Comparison of ENCODE assay signal across 7 cellular contexts in the genomic region with DNA sequence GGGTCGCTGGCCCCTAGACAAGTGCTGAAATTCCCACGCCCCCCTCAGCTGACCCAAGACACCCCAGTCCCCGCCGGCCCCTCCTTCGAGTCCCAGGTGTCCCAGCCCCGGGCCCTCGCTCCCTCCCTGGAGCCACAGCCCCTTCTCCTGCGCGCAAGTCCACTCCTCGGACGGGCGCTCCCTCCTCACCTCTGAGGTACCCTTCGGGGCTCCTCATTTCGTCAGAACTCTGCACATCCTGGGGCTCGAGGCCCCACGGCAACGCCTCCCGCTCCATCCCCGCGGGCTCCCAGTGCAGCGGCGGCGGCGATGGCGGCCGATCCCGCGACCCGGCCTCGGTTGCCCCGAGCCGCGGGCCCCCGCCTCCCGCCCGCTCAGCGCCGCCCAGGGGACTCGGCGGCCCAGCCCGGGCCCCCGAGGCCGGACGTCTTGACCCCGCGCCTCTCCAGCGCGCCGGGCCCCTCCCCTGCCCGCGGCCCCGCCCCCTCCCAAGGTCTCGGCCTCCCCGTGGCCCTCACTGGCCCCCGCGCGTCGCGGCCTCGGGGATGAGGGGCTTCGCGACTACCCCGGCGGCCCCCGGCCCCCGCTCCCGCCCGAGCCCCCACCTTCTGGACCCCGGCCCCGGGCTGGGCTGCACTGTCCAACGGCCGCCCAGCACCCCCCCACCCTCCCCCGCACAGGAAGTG. TPM values are rescaled to one million over a fixed set of nuclear protein-coding genes. Genes with fewer than 3 reads are reported as not detected.
DNase-seq lines count a peak whose midpoint lies in the region; ATAC-seq and TF ChIP-seq lines count a peak whose summit lies in the region.

ZNF768 (minus strand) TSS at position 430 of the 686 bp plus-strand sequence; CDS start at position 277, 153 bp downstream.

- H3K14ac ChIP-seq in neuronal stem cell (ENCODE audit: low read length), result peak within 1 kb of the TSS; percentile 86

- H3K9me2 ChIP-seq in GM23338 (ENCODE audit: insufficient read depth), result no peaks in the 10 kb centered on the region

- intact Hi-C loops in activated naive CD4-positive, alpha-beta T cell treated with anti-CD3 and anti-CD28 coated beads for 36 hours (cut with micrococcal nuclease), result loop anchor here (2.0 kb wide), 2 partner anchors 33 to 95 kb away; partner anchors contain the start of gene DCTPP1

- peak within 1 kb of the TSS; percentile 79 for H3K4me3 Mint-ChIP-seq in GM23338
- H3K4me3 Mint-ChIP-seq in activated naive CD4-positive, alpha-beta T cell treated with anti-CD3 and anti-CD28 coated beads for 36 hours, result peak within 1 kb of the TSS; percentile 80

- H3K4ac ChIP-seq in neuronal stem cell (ENCODE audit: low read length), result no peak within 1 kb of the TSS

- TF ChIP-seq CTCF in GM10248 (IDR thresholded peaks at IDR 0.05; ENCODE audit: control extremely low read depth, extremely low read depth, low read depth, missing control alignments) (no peak), GM23338 (conservative IDR thresholded peaks at IDR 0.05; ENCODE audit: low read depth in 2 of 2) (no peak)

- H3K4me2 ChIP-seq in GM23338 (peak within 1 kb of the TSS; percentile 91), neuronal stem cell (ENCODE audit: insufficient read depth, low read length, poor library complexity, severe bottlenecking) (peak within 1 kb of the TSS; percentile 59)

- POLR2A ChIA-PET in GM10248 (lab: Yijun Ruan, JAX), result interaction anchor here (1.0 kb wide), 1 partner anchor 68 kb away, joined by 7 read pairs; no protein-coding TSS in a partner anchor

- H3K9me3 Mint-ChIP-seq in GM23338, result no peaks in the 10 kb centered on the region
- H3K9me3 Mint-ChIP-seq in activated naive CD4-positive, alpha-beta T cell treated with anti-CD3 and anti-CD28 coated beads for 36 hours, result no peaks in the 10 kb centered on the region

- no peaks in the 10 kb centered on the region for H3K27me3 ChIP-seq in GM23338 (ENCODE audit: insufficient read depth)
- H3K27me3 ChIP-seq in neuronal stem cell (ENCODE audit: control insufficient read depth in 3 of 3, insufficient read depth in 3 of 3, low read depth in 1 of 3, low read length in 3 of 3), result no peaks in the 10 kb centered on the region

- H2AFZ ChIP-seq in GM23338 (peak within 1 kb of the TSS; percentile 84), neuronal stem cell (ENCODE audit: low read length) (peak within 1 kb of the TSS; percentile 99)

- peaks cover 18% of the 10 kb centered on the region for H3K27me3 Mint-ChIP-seq in GM23338 (ENCODE audit: insufficient read depth, low read depth, poor library complexity)
- no peaks in the 10 kb centered on the region for H3K27me3 Mint-ChIP-seq in activated naive CD4-positive, alpha-beta T cell treated with anti-CD3 and anti-CD28 coated beads for 36 hours (ENCODE audit: low read depth)

- WGBS in neuronal stem cell (ENCODE audit: extremely low coverage in 2 of 2, insufficient read length in 2 of 2, insufficient replicate concordance in 1 of 2), 2 donors, result no CpG with 5 or more reads among the region's 73 CpGs

- H3K27ac ChIP-seq in GM23338 (ENCODE audit: low read depth), result peak within 1 kb of the TSS; percentile 83
- peak within 1 kb of the TSS; percentile 97 for H3K27ac ChIP-seq in neuronal stem cell (replicated peaks; ENCODE audit: low read length)

- H2BK5ac ChIP-seq in neuronal stem cell (ENCODE audit: low read length), result peak within 1 kb of the TSS; percentile 89

- peak within 1 kb of the TSS; percentile 90 for H2AK5ac ChIP-seq in neuronal stem cell (ENCODE audit: low read depth, low read length)

- H2BK15ac ChIP-seq in neuronal stem cell (ENCODE audit: low read length), result peak within 1 kb of the TSS; percentile 97

- H2BK12ac ChIP-seq in neuronal stem cell (ENCODE audit: low read length), result no peak within 1 kb of the TSS

- peaks cover 7% of the 10 kb centered on the region; the same call in 1 of the 2 replicates for H3K79me2 ChIP-seq in GM23338 (replicated peaks; ENCODE audit: insufficient read depth)

- H4K20me1 ChIP-seq in GM23338 (replicated peaks; ENCODE audit: insufficient read depth), result no peaks in the 10 kb centered on the region

- H3K9ac ChIP-seq in neuronal stem cell (ENCODE audit: low read depth, low read length, poor library complexity), result peak within 1 kb of the TSS; percentile 99

- peaks cover 11% of the 10 kb centered on the region for H3K79me1 ChIP-seq in neuronal stem cell (ENCODE audit: low read depth, low read length)

- peak within 1 kb of the TSS; percentile 93 for H3K27ac Mint-ChIP-seq in GM23338
- H3K27ac Mint-ChIP-seq in activated naive CD4-positive, alpha-beta T cell treated with anti-CD3 and anti-CD28 coated beads for 36 hours, result peak within 1 kb of the TSS; percentile 79

- H2BK120ac ChIP-seq in neuronal stem cell (ENCODE audit: low read depth, low read length), result peak within 1 kb of the TSS; percentile 98

- H3K9me3 ChIP-seq in neuronal stem cell (replicated peaks in 1 of 2; ENCODE audit: control insufficient read depth in 2 of 2, insufficient read depth in 1 of 2, low read depth in 1 of 2, low read length in 2 of 2), result no peaks in the 10 kb centered on the region

- peaks cover 16% of the 10 kb centered on the region for H3K4me1 Mint-ChIP-seq in GM23338
- peaks cover 35% of the 10 kb centered on the region for H3K4me1 Mint-ChIP-seq in activated naive CD4-positive, alpha-beta T cell treated with anti-CD3 and anti-CD28 coated beads for 36 hours (ENCODE audit: low read depth)

- H3K18ac ChIP-seq in neuronal stem cell (ENCODE audit: low read length), result peak within 1 kb of the TSS; percentile 100

- H3K4me3 ChIP-seq in GM23338 (peak within 1 kb of the TSS; percentile 89), neuronal stem cell (ENCODE audit: low read length in 2 of 2) (peak within 1 kb of the TSS; percentile 83 to 91)

- peak within 1 kb of the TSS; percentile 87 for H3K23ac ChIP-seq in neuronal stem cell (ENCODE audit: low read depth, low read length, poor library complexity)

- H3F3A ChIP-seq in GM23338 (replicated peaks; ENCODE audit: low read depth), result peaks cover 15% of the 10 kb centered on the region

- ATAC-seq in GM23338, result peak; percentile 47

- H4K8ac ChIP-seq in neuronal stem cell (ENCODE audit: low read depth, low read length), result no peak within 1 kb of the TSS

- CTCF ChIA-PET in GM10248 (lab: Yijun Ruan, JAX), result interaction anchor here (0.9 to 1.6 kb wide), 5 partner anchors 16 to 103 kb away, joined by 3 to 7 read pairs (median 5); no protein-coding TSS in a partner anchor
- CTCF ChIA-PET in activated naive CD4-positive, alpha-beta T cell treated with anti-CD3 and anti-CD28 coated beads for 36 hours (lab: Charles Lee), result no interaction called here

- peak within 1 kb of the TSS; percentile 66 for H4K91ac ChIP-seq in neuronal stem cell (ENCODE audit: low read depth, low read length, poor library complexity)

- DNase-seq in GM10248 (ENCODE audit: extremely low spot score), result peak; percentile 84
- DNase-seq in GM23338 (ENCODE audit: low spot score), result peak; percentile 93
- peak; percentile 31 for DNase-seq in NAMALWA (ENCODE audit: low spot score)
- peak; percentile 26 for DNase-seq in activated naive CD4-positive, alpha-beta T cell treated with anti-CD3 and anti-CD28 coated beads for 36 hours
- peak; percentile 24 for DNase-seq in globus pallidus (ENCODE audit: low spot score)
- peak; percentile 59 for DNase-seq in neuronal stem cell (ENCODE audit: low spot score)
- DNase-seq in glomerular visceral epithelial cell (ENCODE audit: extremely low spot score), result no peak

- peaks cover 13% of the 10 kb centered on the region for H3K4me1 ChIP-seq in GM23338 (ENCODE audit: insufficient read depth)
- peaks cover 6 to 8% of the 10 kb centered on the region in 2 donors for H3K4me1 ChIP-seq in neuronal stem cell (ENCODE audit: control insufficient read depth in 2 of 2, insufficient read depth in 1 of 2, low read depth in 1 of 2, low read length in 2 of 2)

- peaks cover 11% of the 10 kb centered on the region for H3K36me3 Mint-ChIP-seq in GM23338 (ENCODE audit: low read depth)
- H3K36me3 Mint-ChIP-seq in activated naive CD4-positive, alpha-beta T cell treated with anti-CD3 and anti-CD28 coated beads for 36 hours (ENCODE audit: low read depth), result peaks cover 4% of the 10 kb centered on the region

- H3K36me3 ChIP-seq in GM23338 (ENCODE audit: insufficient read depth), result no peaks in the 10 kb centered on the region
- H3K36me3 ChIP-seq in neuronal stem cell (replicated peaks in 1 of 2; ENCODE audit: control insufficient read depth in 2 of 2, insufficient read depth in 2 of 2, low read length in 2 of 2), result peaks cover 10 to 16% of the 10 kb centered on the region in 2 donors

TF ChIP-seq in GM23338, 12 proteins besides CTCF, POLR2A, EP300 and RAD21:
- TF ChIP-seq REST (IDR thresholded peaks at IDR 0.05; ENCODE audit: unreplicated experiment) (peak; percentile 74), STAT1 (IDR thresholded peaks at IDR 0.05; ENCODE audit: unreplicated experiment) (no peak), NANOG (IDR thresholded peaks at IDR 0.05; ENCODE audit: borderline replicate concordance) (no peak)

RNA-seq across cellular contexts. Expression of gene ZNF768, which starts in this region (rescaled TPM):
- total RNA-seq in GM23338 (2014; rRNA removed; shearing (Covaris generic)), result 34.6 and 43.0 TPM in 2 replicates
- 8.3 and 8.5 TPM in 2 replicates for polyA plus RNA-seq in GM23338 (2016; fragmentation: Nextera tagmentation; extraction: Ambion mirVana)
- total RNA-seq in activated naive CD4-positive, alpha-beta T cell treated with anti-CD3 and anti-CD28 coated beads for 36 hours, result 1 to 10 TPM; 7.8 to 8.3 TPM
- 48.2 TPM for polyA plus RNA-seq in neuronal stem cell (2013, experiment 1 of 2)
- polyA plus RNA-seq in neuronal stem cell (2013, experiment 2 of 2), result 46.8 TPM
